In genomic region chr11:34844466-34845112, GRCh38 we compare ENCODE assay signal across 30 cellular contexts.
"Had no signal": no experiment of that assay in that cellular context is flagged by ENCODE, and none has a peak within 500 bp of the region (broad histone marks: within the 10 kb centered on the region; RNA-seq: fewer than 3 reads in every experiment).

No MANE protein-coding gene starts in this region.

- DNase-seq: activated CD4-positive, alpha-beta memory T cell treated with anti-CD3 and anti-CD28 coated beads, Interleukin-2, amount 10 ng/mL, durations not matched to agents 7 days and 5 days; activated CD4-positive, alpha-beta T cell treated with anti-CD3 and anti-CD28 coated beads for 36 hours; activated CD4-positive, alpha-beta T cell treated with anti-CD3 and anti-CD28 coated beads, Interleukin-2, amount 10 ng/mL, durations not matched to agents 7 days and 5 days; activated CD4-positive, alpha-beta T cell treated with anti-CD3 and anti-CD28 coated beads, Interleukin-2, amount 50 U/mL, for 4 hours; activated CD4-positive, CD25-positive, alpha-beta regulatory T cell; activated CD4-positive, CD25-positive, alpha-beta regulatory T cell treated with anti-CD3 and anti-CD28 coated beads, Interleukin-2, amount 50 U/mL, for 72 hours; activated CD8-positive, alpha-beta memory T cell treated with anti-CD3 and anti-CD28 coated beads, Interleukin-2, amount 50 U/mL, for 48 hours; activated gamma-delta T cell; activated naive CD4-positive, alpha-beta T cell; activated naive CD4-positive, alpha-beta T cell treated with anti-CD3 and anti-CD28 coated beads, Interleukin-2, amount 10 ng/mL, durations not matched to agents 7 days and 5 days; activated naive CD8-positive, alpha-beta T cell treated with anti-CD3 and anti-CD28 coated beads, Interleukin-2, amount 10 ng/mL, durations not matched to agents 7 days and 5 days; activated T-cell treated with anti-CD3 and anti-CD28 coated beads for 4 hours; activated T-cell treated with anti-CD3 and anti-CD28 coated beads, Interleukin-2, amount 50 U/mL, for 24 hours; activated T-cell treated with anti-CD3 and anti-CD28 coated beads, Interleukin-2, amount 50 U/mL, for 72 hours; central memory CD4-positive, alpha-beta T cell; cerebellar nuclear complex; effector CD4-positive, alpha-beta T cell; effector memory CD8-positive, alpha-beta T cell; head of caudate nucleus; T-helper 1 cell; T-helper 17 cell had no signal

- H3K36me3 ChIP-seq: ascending aorta, breast epithelium, cardiac muscle cell had no signal

- ATAC-seq: activated CD4-positive, alpha-beta T cell treated with anti-CD3 and anti-CD28 coated beads for 36 hours; activated naive CD4-positive, alpha-beta T cell treated with anti-CD3 and anti-CD28 coated beads, Interleukin-2, amount 50 U/mL, for 72 hours; activated T-cell treated with anti-CD3 and anti-CD28 coated beads, Interleukin-2, amount 50 U/mL, for 72 hours; effector memory CD8-positive, alpha-beta T cell; T-helper 17 cell had no signal

- H3K9me3 ChIP-seq: ascending aorta, breast epithelium had no signal

- H3K4me1 ChIP-seq: ascending aorta, breast epithelium had no signal

- FAIRE-seq: endometrium, endothelial cell of umbilical vein, frontal cortex had no signal

- H3K27ac ChIP-seq: ascending aorta, breast epithelium, cardiac muscle cell, coronary artery, epithelial cell of prostate had no signal

- H3K27me3 ChIP-seq: ascending aorta, breast epithelium, cardiac muscle cell had no signal

- H3K4me3 ChIP-seq: ascending aorta, breast epithelium, cardiac muscle cell, coronary artery had no signal
